30 cellular contexts compared by ENCODE assay signal in genomic region chr9:97970106-97970505, GRCh38. TPM values are rescaled to one million over a fixed set of nuclear protein-coding genes. Genes with fewer than 3 reads are reported as not detected.
"Had no signal": no experiment of that assay in that cellular context is flagged by ENCODE, and none has a peak within 500 bp of the region (broad histone marks: within the 10 kb centered on the region; RNA-seq: fewer than 3 reads in every experiment).

No MANE protein-coding gene starts in this region.

- H3K4me1 Mint-ChIP-seq: activated B cell treated with CpG ODN at 0.5 μM for 24 hours; activated CD4-positive, alpha-beta memory T cell treated with anti-CD3 and anti-CD28 coated beads, Interleukin-2, amount 10 ng/mL, durations not matched to agents 7 days and 5 days; stimulated activated effector memory CD8-positive, alpha-beta T cell treated with anti-CD3 and anti-CD28 coated beads, Interleukin-12 subunit alpha, Interleukin-12 subunit beta, amount 100 ng/mL, for 72 hours had no signal

- ATAC-seq: heart right ventricle; left lobe of liver; lower lobe of right lung; mucosa of descending colon; right lobe of liver; stimulated activated effector memory CD8-positive, alpha-beta T cell treated with anti-CD3 and anti-CD28 coated beads, Interleukin-12 subunit alpha, Interleukin-12 subunit beta, amount 100 ng/mL, for 72 hours had no signal

- H3K36me3 Mint-ChIP-seq: stimulated activated effector memory CD8-positive, alpha-beta T cell treated with anti-CD3 and anti-CD28 coated beads, Interleukin-12 subunit alpha, Interleukin-12 subunit beta, amount 100 ng/mL, for 72 hours had no signal

- H3K4me3 Mint-ChIP-seq: activated B cell treated with CpG ODN at 0.5 μM for 24 hours; activated CD4-positive, alpha-beta memory T cell treated with anti-CD3 and anti-CD28 coated beads, Interleukin-2, amount 10 ng/mL, durations not matched to agents 7 days and 5 days; activated T-helper 1 cell treated with anti-CD3 and anti-CD28 coated beads, Interleukin-12 subunit alpha, Interleukin-12 subunit beta, Interleukin-2, Interleukin-4 antibody, amounts not matched to agents 30 ng/mL and 10 ng/mL and 1 ng/mL, durations not matched to agents 14 hours and 24 hours and 36 hours; neural crest cell; stimulated activated effector memory CD8-positive, alpha-beta T cell treated with anti-CD3 and anti-CD28 coated beads, Interleukin-12 subunit alpha, Interleukin-12 subunit beta, amount 100 ng/mL, for 72 hours; T-helper 1 cell treated with Interleukin-12 subunit alpha and Interleukin-12 subunit beta and Interleukin-4 antibody, amounts not matched to agents 30 μg/mL and 1 μg/mL, for 36 hours had no signal

- H3K9me3 Mint-ChIP-seq: activated B cell treated with CpG ODN at 0.5 μM for 24 hours; activated CD4-positive, alpha-beta memory T cell treated with anti-CD3 and anti-CD28 coated beads, Interleukin-2, amount 10 ng/mL, durations not matched to agents 7 days and 5 days; activated T-helper 1 cell treated with anti-CD3 and anti-CD28 coated beads, Interleukin-12 subunit alpha, Interleukin-12 subunit beta, Interleukin-2, Interleukin-4 antibody, amounts not matched to agents 30 ng/mL and 10 ng/mL and 1 ng/mL, durations not matched to agents 14 hours and 24 hours and 36 hours; stimulated activated effector memory CD8-positive, alpha-beta T cell treated with anti-CD3 and anti-CD28 coated beads, Interleukin-12 subunit alpha, Interleukin-12 subunit beta, amount 100 ng/mL, for 72 hours; T-helper 1 cell treated with Interleukin-12 subunit alpha and Interleukin-12 subunit beta and Interleukin-4 antibody, amounts not matched to agents 30 μg/mL and 1 μg/mL, for 36 hours had no signal

- DNase-seq: activated B cell treated with CpG ODN at 0.5 μM for 24 hours; activated CD4-positive, alpha-beta memory T cell treated with anti-CD3 and anti-CD28 coated beads, Interleukin-2, amount 10 ng/mL, durations not matched to agents 7 days and 5 days; activated CD4-positive, alpha-beta T cell treated with anti-CD3 and anti-CD28 coated beads for 48 hours; activated gamma-delta T cell treated with Interleukin-2 at 50 U/mL for 16 hours; brain microvascular endothelial cell; caudate nucleus; dermis blood vessel endothelial cell; effector CD8-positive, alpha-beta T cell; erythroblast; foreskin fibroblast; heart right ventricle; lower lobe of right lung; mesendoderm; mucosa of descending colon; occipital lobe; posterior cingulate gyrus; right lobe of liver; stimulated activated CD4-positive, alpha-beta T cell treated with anti-CD3 and anti-CD28 coated beads, Interleukin-1b, Interleukin-23, amount 100 ng/mL, for 48 hours; T1000; testis; upper lobe of left lung had no signal

- FAIRE-seq: keratinocyte had no signal

- H3K27ac Mint-ChIP-seq: activated B cell treated with CpG ODN at 0.5 μM for 24 hours; activated CD4-positive, alpha-beta memory T cell treated with anti-CD3 and anti-CD28 coated beads, Interleukin-2, amount 10 ng/mL, durations not matched to agents 7 days and 5 days; activated T-helper 1 cell treated with anti-CD3 and anti-CD28 coated beads, Interleukin-12 subunit alpha, Interleukin-12 subunit beta, Interleukin-2, Interleukin-4 antibody, amounts not matched to agents 30 ng/mL and 10 ng/mL and 1 ng/mL, durations not matched to agents 14 hours and 24 hours and 36 hours; stimulated activated effector memory CD8-positive, alpha-beta T cell treated with anti-CD3 and anti-CD28 coated beads, Interleukin-12 subunit alpha, Interleukin-12 subunit beta, amount 100 ng/mL, for 72 hours; T-helper 1 cell treated with Interleukin-12 subunit alpha and Interleukin-12 subunit beta and Interleukin-4 antibody, amounts not matched to agents 30 μg/mL and 1 μg/mL, for 36 hours had no signal

- H3K27ac ChIP-seq: ascending aorta, brain microvascular endothelial cell, heart right ventricle, lower lobe of right lung, right lobe of liver, skin epidermis, testis, upper lobe of left lung had no signal

RNA-seq across cellular contexts. Expression of gene HEMGN, which starts 32.1 kb away (rescaled TPM):
- total RNA-seq: ascending aorta, dermis blood vessel endothelial cell, fibroblast of lung, mucosa of descending colon, neural crest cell had no signal
- polyA plus RNA-seq: fibroblast of lung, heart right ventricle, keratinocyte had no signal
